Comparison of ENCODE assay signal across 7 cellular contexts in the genomic region with DNA sequence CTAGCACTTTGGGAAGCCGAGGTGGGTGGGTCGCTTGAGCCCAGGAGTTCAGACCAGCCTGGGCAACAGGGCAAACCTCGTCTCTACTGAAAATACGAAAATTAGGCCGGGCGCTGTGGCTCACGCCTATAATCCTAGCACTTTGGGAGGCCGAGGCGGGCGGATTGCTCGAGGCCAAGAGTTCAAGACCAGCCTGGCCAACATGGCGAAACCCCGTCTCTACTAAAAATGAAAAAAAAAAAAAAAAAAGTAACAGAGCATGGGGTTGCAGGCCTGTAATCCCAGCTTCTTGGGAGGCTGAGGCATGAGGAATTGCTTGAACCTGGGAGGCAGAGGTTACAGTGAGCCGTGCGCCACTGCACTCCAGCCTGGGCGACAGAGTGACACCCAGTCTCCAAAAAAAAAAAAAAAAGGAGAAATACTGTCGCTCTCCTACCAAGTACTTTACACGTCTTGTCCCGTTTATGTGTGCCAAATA. TPM values are rescaled to one million over a fixed set of nuclear protein-coding genes. Genes with fewer than 3 reads are reported as not detected.
DNase-seq lines count a peak whose midpoint lies in the region; ATAC-seq and TF ChIP-seq lines count a peak whose summit lies in the region.

No MANE protein-coding gene starts in this region.

- peaks cover 10% of the 10 kb centered on the region for H3K4me1 ChIP-seq in iPS-18a (ENCODE audit: control insufficient read depth, low read depth, low read length)

- H3K4me1 Mint-ChIP-seq in activated CD4-positive, alpha-beta memory T cell treated with anti-CD3 and anti-CD28 coated beads for 36 hours (ENCODE audit: low read depth), result peaks cover 18% of the 10 kb centered on the region
- peaks cover 42% of the 10 kb centered on the region for H3K4me1 Mint-ChIP-seq in stimulated activated memory B cell treated with anti-CD40 and anti-IgM and Interleukin-4, amounts not matched to agents 10 μg/mL and 1 μg/mL and 100 μg/mL, for 72 hours

- CTCF ChIA-PET in HEK293T (lab: Yijun Ruan, JAX), result interaction anchor here (1.0 to 3.0 kb wide), 4 partner anchors 22 to 780 kb away, joined by 3 to 10 read pairs (median 6); a partner anchor contains a TSS
- CTCF ChIA-PET in activated CD4-positive, alpha-beta memory T cell treated with anti-CD3 and anti-CD28 coated beads for 36 hours (lab: Charles Lee), result interaction anchor here (0.7 to 11.8 kb wide), 6 partner anchors 22 to 780 kb away, joined by 3 to 166 read pairs (median 5); a partner anchor contains a TSS

- peak overlapping the region; percentile 61 for H3K9ac ChIP-seq in iPS-18a (ENCODE audit: low read length)

- no peaks in the 10 kb centered on the region for H3K27me3 ChIP-seq in iPS-18a (ENCODE audit: control insufficient read depth, insufficient read depth, low read length)

- peak overlapping the region; percentile 94 for H3K4me3 ChIP-seq in iPS-18a (ENCODE audit: low read length)

- intact Hi-C loops in activated CD4-positive, alpha-beta memory T cell treated with anti-CD3 and anti-CD28 coated beads for 36 hours (cut with micrococcal nuclease), result no loop called here

- no peak overlapping the region for H3K27ac ChIP-seq in iPS-18a (ENCODE audit: low read length)

- no peaks in the 10 kb centered on the region for H3K27me3 Mint-ChIP-seq in activated CD4-positive, alpha-beta memory T cell treated with anti-CD3 and anti-CD28 coated beads for 36 hours
- no peaks in the 10 kb centered on the region for H3K27me3 Mint-ChIP-seq in stimulated activated memory B cell treated with anti-CD40 and anti-IgM and Interleukin-4, amounts not matched to agents 10 μg/mL and 1 μg/mL and 100 μg/mL, for 72 hours

- H3K9me3 ChIP-seq in iPS-18a (ENCODE audit: control insufficient read depth, low read depth, low read length), result no peaks in the 10 kb centered on the region

- POLR2A ChIA-PET in HEK293T (lab: Yijun Ruan, JAX), result interaction anchor here (0.7 to 1.7 kb wide), 5 partner anchors 9 to 359 kb away, joined by 3 to 9 read pairs (median 4); a partner anchor contains a TSS
- POLR2A ChIA-PET in activated CD4-positive, alpha-beta memory T cell treated with anti-CD3 and anti-CD28 coated beads for 36 hours (lab: Charles Lee), result no interaction called here

- no peak overlapping the region for H3K27ac Mint-ChIP-seq in activated CD4-positive, alpha-beta memory T cell treated with anti-CD3 and anti-CD28 coated beads for 36 hours
- H3K27ac Mint-ChIP-seq in stimulated activated memory B cell treated with anti-CD40 and anti-IgM and Interleukin-4, amounts not matched to agents 10 μg/mL and 1 μg/mL and 100 μg/mL, for 72 hours, result no peak overlapping the region

- no peak for DNase-seq in HEK293T (ENCODE audit: extremely low spot score)
- DNase-seq in activated CD4-positive, alpha-beta memory T cell treated with anti-CD3 and anti-CD28 coated beads for 36 hours, result no peak
- DNase-seq in KBM-7, result no peak
- DNase-seq in NCI-H2029 (lab: John Stamatoyannopoulos, UW), result no peak

- ATAC-seq in stimulated activated memory B cell treated with anti-CD40 and anti-IgM and Interleukin-4, amounts not matched to agents 10 μg/mL and 1 μg/mL and 100 μg/mL, for 72 hours, result no peak
- no peak for ATAC-seq in HG03159 (IDR thresholded peaks at IDR 0.05; ENCODE audit: unreplicated experiment)

- H3K36me3 ChIP-seq in iPS-18a (ENCODE audit: control insufficient read depth, low read depth, low read length), result peaks cover 5% of the 10 kb centered on the region

- peak overlapping the region; percentile 80 for H3K4me3 Mint-ChIP-seq in activated CD4-positive, alpha-beta memory T cell treated with anti-CD3 and anti-CD28 coated beads for 36 hours
- peak overlapping the region; percentile 85 for H3K4me3 Mint-ChIP-seq in stimulated activated memory B cell treated with anti-CD40 and anti-IgM and Interleukin-4, amounts not matched to agents 10 μg/mL and 1 μg/mL and 100 μg/mL, for 72 hours

- in situ Hi-C loops in KBM-7 (cut with MboI; ENCODE audit: low pct_unique_long_range_greater_than_20kb, low sequenced_read_pairs), result loop anchor here (25.0 kb wide), 2 partner anchors 361 to 686 kb away; a partner anchor contains a TSS

- H3K9me3 Mint-ChIP-seq in activated CD4-positive, alpha-beta memory T cell treated with anti-CD3 and anti-CD28 coated beads for 36 hours, result no peaks in the 10 kb centered on the region
- H3K9me3 Mint-ChIP-seq in stimulated activated memory B cell treated with anti-CD40 and anti-IgM and Interleukin-4, amounts not matched to agents 10 μg/mL and 1 μg/mL and 100 μg/mL, for 72 hours, result no peaks in the 10 kb centered on the region

- peaks cover 7% of the 10 kb centered on the region for H3K36me3 Mint-ChIP-seq in activated CD4-positive, alpha-beta memory T cell treated with anti-CD3 and anti-CD28 coated beads for 36 hours
- no peaks in the 10 kb centered on the region for H3K36me3 Mint-ChIP-seq in stimulated activated memory B cell treated with anti-CD40 and anti-IgM and Interleukin-4, amounts not matched to agents 10 μg/mL and 1 μg/mL and 100 μg/mL, for 72 hours

TF ChIP-seq in HEK293T, 16 proteins besides CTCF, POLR2A, EP300 and RAD21:
- TF ChIP-seq LEF1 (IDR thresholded peaks at IDR 0.05; ENCODE audit: borderline replicate concordance) (no peak), ZNF384 (IDR thresholded peaks at IDR 0.05) (peak; percentile 22)

RNA-seq across cellular contexts. Expression of a gene that starts 0.7 kb away (rescaled TPM):
- 10 to 100 TPM; 42.4 to 45.9 TPM for total RNA-seq in activated CD4-positive, alpha-beta memory T cell treated with anti-CD3 and anti-CD28 coated beads for 36 hours
